Comparison of ENCODE assay signal across 9 cellular contexts in genomic region chr19:6765738-6766356, GRCh38. TPM values are rescaled to one million over a fixed set of nuclear protein-coding genes. Genes with fewer than 3 reads are reported as not detected.
DNase-seq lines count a peak whose midpoint lies in the region; ATAC-seq and FAIRE-seq lines count a peak whose summit lies in the region.
"Had no signal": no experiment of that assay in that cellular context is flagged by ENCODE, and none has a peak within 500 bp of the region (broad histone marks: within the 10 kb centered on the region; RNA-seq: fewer than 3 reads in every experiment).

No MANE protein-coding gene starts in this region.

- H3K9me3 Mint-ChIP-seq in central memory CD8-positive, alpha-beta T cell: no peaks in the 10 kb centered on the region
- no peaks in the 10 kb centered on the region for H3K9me3 Mint-ChIP-seq in naive thymus-derived CD8-positive, alpha-beta T cell

- ATAC-seq in central memory CD8-positive, alpha-beta T cell (replicated peaks; ENCODE audit: extremely low read depth, poor library complexity, severe bottlenecking): no peak
- no peak for ATAC-seq in naive thymus-derived CD8-positive, alpha-beta T cell
- ATAC-seq in HG02759 (IDR thresholded peaks at IDR 0.05; ENCODE audit: unreplicated experiment) (no peak), HG03460 (IDR thresholded peaks at IDR 0.05; ENCODE audit: unreplicated experiment) (no peak)

- H3K4me1 Mint-ChIP-seq in central memory CD8-positive, alpha-beta T cell: peaks cover 26% of the 10 kb centered on the region
- peaks cover 17 to 59% (median 31%) of the 10 kb centered on the region in 4 donors for H3K4me1 Mint-ChIP-seq in naive thymus-derived CD8-positive, alpha-beta T cell

- H3K27me3 Mint-ChIP-seq in central memory CD8-positive, alpha-beta T cell: no peaks in the 10 kb centered on the region
- H3K27me3 Mint-ChIP-seq in naive thymus-derived CD8-positive, alpha-beta T cell: no peaks in the 10 kb centered on the region

- no peak for FAIRE-seq in GM19239 (lab: Jason Lieb, UNC)
- FAIRE-seq: endometrium had no signal

- POLR2A ChIA-PET in naive thymus-derived CD8-positive, alpha-beta T cell (lab: Charles Lee): interaction anchor here (0.6 to 5.0 kb wide), 6 partner anchors 9 to 407 kb away, joined by 3 to 54 read pairs (median 6); partner anchors contain the start of gene GPR108

- peak overlapping the region; percentile 84 for H3K4me3 Mint-ChIP-seq in central memory CD8-positive, alpha-beta T cell
- H3K4me3 Mint-ChIP-seq in naive thymus-derived CD8-positive, alpha-beta T cell: peak overlapping the region; percentile 88 to 99 (median 96)

- H3K36me3 Mint-ChIP-seq in central memory CD8-positive, alpha-beta T cell (ENCODE audit: insufficient read depth): peaks cover 19% of the 10 kb centered on the region
- peaks cover 0 to 22% (median 5%) of the 10 kb centered on the region in 3 donors for H3K36me3 Mint-ChIP-seq in naive thymus-derived CD8-positive, alpha-beta T cell

- H3K27ac Mint-ChIP-seq in central memory CD8-positive, alpha-beta T cell (ENCODE audit: low read depth): peak overlapping the region; percentile 74
- H3K27ac Mint-ChIP-seq in naive thymus-derived CD8-positive, alpha-beta T cell: peak overlapping the region; percentile 89 to 99 (median 97)

- peak; percentile 20 for DNase-seq in DMS53 treated with DMSO at 0.1 percent for 48 hours (lab: John Stamatoyannopoulos, UW; ENCODE audit: unreplicated experiment)
- DNase-seq in NCI-H2029 (lab: John Stamatoyannopoulos, UW): peak; percentile 89
- DNase-seq in central memory CD8-positive, alpha-beta T cell (ENCODE audit: low spot score in 2 of 2): no peak
- DNase-seq in naive thymus-derived CD8-positive, alpha-beta T cell: peak in 3 of 10 donors; percentile 33 to 42 (median 33)
- DNase-seq in GM19239 (ENCODE audit: insufficient read length, low spot score): no peak
- DNase-seq in activated CD8-positive, alpha-beta memory T cell treated with anti-CD3 and anti-CD28 coated beads, Interleukin-2, amount 50 U/mL, for 4 hours: no peak

RNA-seq across cellular contexts. Expression of gene SH2D3A, which starts 1.4 kb away (rescaled TPM):
- 10 to 100 TPM; 45.8 to 46.5 TPM for total RNA-seq in naive thymus-derived CD8-positive, alpha-beta T cell
- 10 to 100 TPM; 23.0 to 47.3 (median 35.7) TPM for polyA plus RNA-seq in naive thymus-derived CD8-positive, alpha-beta T cell

RNA-seq across cellular contexts. Expression of gene VAV1, which starts 6.7 kb away (rescaled TPM):
- total RNA-seq in naive thymus-derived CD8-positive, alpha-beta T cell: 10 to 100 TPM; 79.5 to 85.0 TPM
- polyA plus RNA-seq in naive thymus-derived CD8-positive, alpha-beta T cell: 10 to 100 TPM; 18.7 to 27.9 (median 19.9) TPM

RNA-seq across cellular contexts. Expression of gene TRIP10, which starts 26.4 kb away (rescaled TPM):
- total RNA-seq in naive thymus-derived CD8-positive, alpha-beta T cell: 1 to 10 TPM; 4.5 to 5.3 TPM
- 1 to 10 TPM in 1 of 3 donors, under 1 TPM in 2; 0.64 to 1.0 (median 0.97) TPM for polyA plus RNA-seq in naive thymus-derived CD8-positive, alpha-beta T cell

RNA-seq across cellular contexts. Expression of gene GPR108, which starts 28.5 kb away (rescaled TPM):
- total RNA-seq in naive thymus-derived CD8-positive, alpha-beta T cell: 10 to 100 TPM; 56.8 to 58.3 TPM
- 10 to 100 TPM; 51.0 to 77.1 (median 58.0) TPM for polyA plus RNA-seq in naive thymus-derived CD8-positive, alpha-beta T cell

RNA-seq across cellular contexts. Expression of gene C3, which starts 45.4 kb away (rescaled TPM):
- total RNA-seq in naive thymus-derived CD8-positive, alpha-beta T cell: 1 to 10 TPM in 1 of 2 experiments, under 1 TPM in 1; 0.80 to 2.4 TPM
- not detected for polyA plus RNA-seq in naive thymus-derived CD8-positive, alpha-beta T cell

Comparison
In these comparisons a context has a peak if more than half of its experiments do, and no peak if none do; other contexts are left out.
1. DNase-seq: peak in DMS53 treated with DMSO at 0.1 percent for 48 hours (single experiment) and NCI-H2029 (single experiment); none in central memory CD8-positive, alpha-beta T cell (0 of 2), GM19239 (single experiment) and activated CD8-positive, alpha-beta memory T cell treated with anti-CD3 and anti-CD28 coated beads, Interleukin-2, amount 50 U/mL, for 4 hours (single experiment).